ENCODE assay signal across 8 cellular contexts in the genomic region with DNA sequence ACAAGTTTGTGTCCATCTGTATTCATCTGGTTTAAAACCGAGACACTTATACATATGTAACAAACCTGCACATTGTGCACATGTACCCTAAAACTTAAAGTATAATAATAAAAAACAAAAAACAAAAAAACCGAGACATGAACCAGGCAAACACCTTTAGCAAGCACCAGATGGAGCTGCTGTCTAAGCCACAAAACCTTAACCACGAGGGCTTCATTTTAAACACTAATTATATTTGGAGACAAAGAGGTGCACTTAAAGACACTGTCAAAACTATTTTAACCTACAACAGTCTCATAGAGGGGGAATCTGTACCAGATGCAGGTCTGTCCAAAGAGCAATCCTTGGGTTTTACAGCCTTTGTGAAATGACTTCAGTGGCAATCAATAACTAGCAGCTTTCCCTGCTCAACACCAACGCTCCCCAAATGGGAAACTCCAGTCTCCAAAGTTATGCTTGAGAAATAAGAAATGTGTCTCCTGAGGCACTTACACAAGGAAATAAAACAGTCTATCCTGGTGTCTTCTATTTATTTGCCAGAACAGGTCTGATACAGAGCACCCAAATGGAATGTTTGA.
DNase-seq lines count a peak whose midpoint lies in the region; ATAC-seq, FAIRE-seq and TF ChIP-seq lines count a peak whose summit lies in the region.

No MANE protein-coding gene starts in this region.

- no peaks in the 10 kb centered on the region for H3K9me3 Mint-ChIP-seq in astrocyte (ENCODE audit: unreplicated experiment)

- no peak for FAIRE-seq in astrocyte (lab: Jason Lieb, UNC)
- FAIRE-seq in islet of Langerhans (lab: Jason Lieb, UNC): peak; percentile 60

- peaks cover 8% of the 10 kb centered on the region; the same call in 1 of the 2 replicates for H3F3A ChIP-seq in Loucy (ENCODE audit: low read depth)

- peak; percentile 31 for DNase-seq in G401 (ENCODE audit: low spot score)
- DNase-seq in astrocyte (ENCODE audit: low read depth): peak; percentile 9
- DNase-seq in tibial nerve (ENCODE audit: low spot score in 2 of 2): no peak
- no peak for DNase-seq in NOMO-1 treated with DMSO at 0.1 percent for 48 hours (lab: John Stamatoyannopoulos, UW; ENCODE audit: unreplicated experiment)
- DNase-seq in aorta: no peak

- H3K36me3 ChIP-seq in Loucy (ENCODE audit: insufficient read depth, low read length): no peaks in the 10 kb centered on the region
- peaks cover 1% of the 10 kb centered on the region for H3K36me3 ChIP-seq in astrocyte (ENCODE audit: insufficient read depth, low read length)
- H3K36me3 ChIP-seq in tibial nerve: peaks cover 0 to 1% (median 0%) of the 10 kb centered on the region in 3 donors
- H3K36me3 ChIP-seq in aorta (ENCODE audit: control insufficient read depth in 1 of 2, insufficient read depth in 2 of 2, low read length in 1 of 2): peaks cover 0 to 2% of the 10 kb centered on the region in 2 donors

- no peak overlapping the region for H3K4me3 Mint-ChIP-seq in astrocyte (ENCODE audit: unreplicated experiment)

- H3K27me3 ChIP-seq in Loucy (ENCODE audit: insufficient read depth, low read length, poor library complexity, severe bottlenecking) (no peaks in the 10 kb centered on the region), astrocyte (ENCODE audit: insufficient read depth, low read length) (no peaks in the 10 kb centered on the region), tibial nerve (no peaks in the 10 kb centered on the region), aorta (ENCODE audit: control insufficient read depth in 1 of 2, insufficient read depth in 2 of 2, low read length in 1 of 2) (no peaks in the 10 kb centered on the region)

- no peaks in the 10 kb centered on the region for H3K9me2 ChIP-seq in Loucy (replicated peaks; ENCODE audit: low read depth, low read length)

- H3K4me1 Mint-ChIP-seq in astrocyte (ENCODE audit: low read depth, unreplicated experiment): peaks cover 16% of the 10 kb centered on the region

- no peaks in the 10 kb centered on the region for H3K27me3 Mint-ChIP-seq in astrocyte (ENCODE audit: low read depth, unreplicated experiment)

- H3K9me3 ChIP-seq in Loucy (ENCODE audit: insufficient read depth, low read depth, low read length) (no peaks in the 10 kb centered on the region), astrocyte (ENCODE audit: insufficient read depth, low read depth, low read length) (no peaks in the 10 kb centered on the region), tibial nerve (no peaks in the 10 kb centered on the region), aorta (ENCODE audit: control insufficient read depth, low read length) (no peaks in the 10 kb centered on the region)

- H4K20me1 ChIP-seq in Loucy (ENCODE audit: insufficient read depth, low read length, poor library complexity, severe bottlenecking) (no peaks in the 10 kb centered on the region), astrocyte (ENCODE audit: insufficient read depth, low read length) (peaks cover 4% of the 10 kb centered on the region)

- WGBS in tibial nerve, 2 donors: 45 to 51% methylated on average over 4 of the region's 4 CpGs
- WGBS in aorta, 2 donors: 53 to 58% methylated on average over 4 of the region's 4 CpGs

- H3K79me2 ChIP-seq in Loucy (ENCODE audit: insufficient read depth, low read length) (no peaks in the 10 kb centered on the region), astrocyte (ENCODE audit: insufficient read depth, low read length) (no peaks in the 10 kb centered on the region)

- no peak for ATAC-seq in aorta (ENCODE audit: low FRiP score)
- ATAC-seq in GM21447 (IDR thresholded peaks at IDR 0.05; ENCODE audit: unreplicated experiment): no peak

- in situ Hi-C loops in G401 (cut with HindIII; ENCODE audit: low sequenced_read_pairs): no loop called here

- TF ChIP-seq CTCF in Loucy (conservative IDR thresholded peaks at IDR 0.05; ENCODE audit: low read length) (peak; percentile 84), astrocyte (IDR thresholded peaks at IDR 0.05; ENCODE audit: insufficient read depth, low read depth, low read length) (peak; percentile 37), tibial nerve (IDR thresholded peaks at IDR 0.05) (peak in 4 of 5 experiments; percentile 18 to 64 (median 35))

- H3K36me3 Mint-ChIP-seq in astrocyte (ENCODE audit: low read depth, unreplicated experiment): peaks cover under 1% of the 10 kb centered on the region

- H2AFZ ChIP-seq in Loucy (ENCODE audit: low read length) (peak overlapping the region; percentile 58; the same call in 1 of the 2 replicates), astrocyte (ENCODE audit: low read depth, low read length) (no peak overlapping the region)

- no peak overlapping the region for H3K27ac ChIP-seq in astrocyte (ENCODE audit: low read depth, low read length)
- H3K27ac ChIP-seq in tibial nerve: peak overlapping the region in 2 of 4 donors; percentile 81
- H3K27ac ChIP-seq in aorta (ENCODE audit: low read depth in 1 of 2, low read length in 2 of 2): no peak overlapping the region

- no peak for TF ChIP-seq POLR2A in tibial nerve (IDR thresholded peaks at IDR 0.05)

- H3K27ac Mint-ChIP-seq in astrocyte (ENCODE audit: unreplicated experiment): no peak overlapping the region

- intact Hi-C loops in aorta (cut with DNase I): no loop called here

- H3K9ac ChIP-seq in Loucy (ENCODE audit: low read depth, low read length, poor library complexity, severe bottlenecking): peak overlapping the region; percentile 56
- H3K9ac ChIP-seq in astrocyte (ENCODE audit: low read length): no peak overlapping the region

- TF ChIP-seq EP300 in tibial nerve (IDR thresholded peaks at IDR 0.05): no peak

- H3K4me1 ChIP-seq in Loucy (ENCODE audit: insufficient read depth, low read length, poor library complexity, severe bottlenecking): peaks cover 57% of the 10 kb centered on the region
- H3K4me1 ChIP-seq in astrocyte (ENCODE audit: insufficient read depth, low read length): peaks cover 8% of the 10 kb centered on the region
- H3K4me1 ChIP-seq in tibial nerve: peaks cover 0 to 47% (median 12%) of the 10 kb centered on the region in 4 donors
- no peaks in the 10 kb centered on the region for H3K4me1 ChIP-seq in aorta (ENCODE audit: control insufficient read depth in 1 of 2, insufficient read depth in 2 of 2, low read length in 2 of 2)

- peak overlapping the region; percentile 57 for H3K4me3 ChIP-seq in Loucy (ENCODE audit: low read length, poor library complexity, severe bottlenecking)
- no peak overlapping the region for H3K4me3 ChIP-seq in astrocyte (ENCODE audit: insufficient read depth, low read depth, low read length)
- H3K4me3 ChIP-seq in tibial nerve: no peak overlapping the region
- H3K4me3 ChIP-seq in aorta (ENCODE audit: low read length in 2 of 2): no peak overlapping the region

- peak overlapping the region; percentile 79 for H3K4me2 ChIP-seq in Loucy (ENCODE audit: low read depth, low read length, poor library complexity, severe bottlenecking)
- no peak overlapping the region for H3K4me2 ChIP-seq in astrocyte (ENCODE audit: low read length)

Comparison
In these comparisons a context has a peak if more than half of its experiments do, and no peak if none do; other contexts are left out.
1. DNase-seq: peak in G401 (single experiment) and astrocyte (single experiment); none in tibial nerve (0 of 2), NOMO-1 treated with DMSO at 0.1 percent for 48 hours (single experiment) and aorta (0 of 2).
2. Peak in every context shown above with its lines, with median percentiles within 50 percentile points of each other: CTCF ChIP-seq.